10 cellular contexts compared by ENCODE assay signal in genomic region chr13:39954476-39954875, GRCh38.
"Had no signal": no experiment of that assay in that cellular context is flagged by ENCODE, and none has a peak within 500 bp of the region (broad histone marks: within the 10 kb centered on the region; RNA-seq: fewer than 3 reads in every experiment).

No MANE protein-coding gene starts in this region.

- H3K27ac ChIP-seq: GM23248 had no signal

- H3K36me3 ChIP-seq: HAP-1 had no signal

- H3K9ac ChIP-seq: GM23248 had no signal

- H2AFZ ChIP-seq: GM23248, GM23338 had no signal

- H3K4me3 Mint-ChIP-seq: GM23338, H9, HFFc6 had no signal

- H3K4me1 ChIP-seq: HAP-1 had no signal

- FAIRE-seq: H1 had no signal

- H3K9me3 Mint-ChIP-seq: GM23338, H9, HFFc6 had no signal

- H3K27ac Mint-ChIP-seq: GM23338, HFFc6 had no signal

- DNase-seq: GM23248, GOT3, H7, H9, HCEC 1CT, HFFc6 had no signal

- H3K9me3 ChIP-seq: HAP-1 had no signal

- H3K4me3 ChIP-seq: GM23248, GM23338, HAP-1 had no signal

- ATAC-seq: GM23338, HCT116 had no signal

- H3K4me2 ChIP-seq: GM23338 had no signal
